Comparison of ENCODE assay signal across 22 cellular contexts in genomic region chr2:162234620-162235462, GRCh38. TPM values are rescaled to one million over a fixed set of nuclear protein-coding genes. Genes with fewer than 3 reads are reported as not detected.
"Had no signal": no experiment of that assay in that cellular context is flagged by ENCODE, and none has a peak within 500 bp of the region (broad histone marks: within the 10 kb centered on the region; RNA-seq: fewer than 3 reads in every experiment).

No MANE protein-coding gene starts in this region.

- H3K36me3 Mint-ChIP-seq: immature natural killer cell, natural killer cell had no signal

- H3K4me1 Mint-ChIP-seq: endodermal cell, immature natural killer cell, natural killer cell, neural progenitor cell had no signal

- H3K36me3 ChIP-seq: neural progenitor cell, prostate gland, suprapubic skin, thyroid gland, upper lobe of left lung, uterus had no signal

- H3K4me3 ChIP-seq: coronary artery, neural progenitor cell, prostate gland, skin epidermis, suprapubic skin, thyroid gland, upper lobe of left lung, uterus had no signal

- H3K4me3 Mint-ChIP-seq: endodermal cell, immature natural killer cell, natural killer cell, neural progenitor cell had no signal

- H3K9me3 Mint-ChIP-seq: immature natural killer cell, natural killer cell had no signal

- H3K27ac ChIP-seq: coronary artery, foreskin keratinocyte, neural progenitor cell, parathyroid adenoma, prostate gland, suprapubic skin, thyroid gland, upper lobe of left lung, uterus had no signal

- H3K27ac Mint-ChIP-seq: endodermal cell, immature natural killer cell, natural killer cell, neural progenitor cell had no signal

- H3K9me3 ChIP-seq: prostate gland, suprapubic skin, thyroid gland, upper lobe of left lung, uterus had no signal

- H3K27me3 ChIP-seq: foreskin keratinocyte, neural progenitor cell, suprapubic skin, thyroid gland, upper lobe of left lung, uterus had no signal

- H3K4me1 ChIP-seq: neural progenitor cell, parathyroid adenoma, prostate gland, thyroid gland, upper lobe of left lung had no signal

- ATAC-seq: foreskin keratinocyte, left colon, natural killer cell, sciatic nerve had no signal

- DNase-seq: effector CD4-positive, alpha-beta T cell; endodermal cell; erythroblast; foreskin keratinocyte; immature natural killer cell; left colon; mammary epithelial cell; natural killer cell; occipital lobe; stimulated activated CD4-positive, alpha-beta T cell treated with anti-CD3 and anti-CD28 coated beads, Interleukin-12 subunit alpha, Interleukin-12 subunit beta, amount 100 ng/mL, for 4 hours; stimulated activated naive CD4-positive, alpha-beta T cell; thyroid gland; uterus had no signal

RNA-seq across cellular contexts. Expression of gene FAP, which starts 8.4 kb away (rescaled TPM):
- total RNA-seq: endodermal cell, endothelial cell of umbilical vein, natural killer cell had no signal
- polyA plus RNA-seq: immature natural killer cell had no signal
